Comparison of ENCODE assay signal across 24 cellular contexts in the genomic region with DNA sequence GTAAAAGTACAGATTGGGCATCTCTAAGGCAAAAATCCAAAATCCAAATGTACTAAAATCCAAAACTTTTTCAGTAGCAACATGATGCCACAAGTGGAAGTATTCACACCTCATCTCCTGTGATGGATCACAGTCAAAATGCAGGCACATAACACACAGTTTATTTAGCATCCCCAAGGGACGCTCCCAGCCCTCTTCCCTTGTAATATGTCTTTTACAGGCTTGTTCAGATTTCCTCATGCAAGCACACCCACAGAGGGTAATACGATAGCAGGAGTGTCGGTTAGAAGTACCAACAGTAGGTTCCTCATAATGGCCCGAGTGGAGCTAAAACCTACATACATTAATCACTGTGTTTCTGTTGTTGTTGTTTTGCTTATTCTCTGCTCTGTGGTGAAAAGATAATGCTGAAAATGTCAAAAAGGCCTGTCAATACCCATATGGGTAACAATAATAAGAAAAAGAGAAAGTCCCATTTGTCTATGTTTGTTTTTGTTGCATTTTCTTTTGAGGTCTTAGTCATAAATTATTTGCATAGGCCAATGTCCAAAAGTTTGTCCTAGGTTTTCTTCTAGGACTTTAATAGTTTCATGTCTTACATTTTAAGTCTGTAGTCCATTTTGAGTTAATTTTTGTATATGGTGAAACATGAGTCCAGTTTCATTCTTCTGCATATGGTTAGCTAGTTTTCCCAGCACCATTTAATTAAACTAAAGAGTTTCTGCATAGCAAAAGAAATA.
DNase-seq lines count a peak whose midpoint lies in the region; ATAC-seq and TF ChIP-seq lines count a peak whose summit lies in the region.
"Had no signal": no experiment of that assay in that cellular context is flagged by ENCODE, and none has a peak within 500 bp of the region (broad histone marks: within the 10 kb centered on the region; RNA-seq: fewer than 3 reads in every experiment).

No MANE protein-coding gene starts in this region.

- POLR2A ChIA-PET in PC-9 (lab: Charles Lee; ENCODE audit: unreplicated experiment), result interaction anchor here (0.5 kb wide), 1 partner anchor 1521 kb away, joined by 10 read pairs; no protein-coding TSS in a partner anchor

- H3K36me3 ChIP-seq in PC-9 (ENCODE audit: low read depth), result no peaks in the 10 kb centered on the region
- H3K36me3 ChIP-seq: spleen had no signal

- H3K27me3 ChIP-seq in PC-9 (ENCODE audit: insufficient read depth, low read depth), result no peaks in the 10 kb centered on the region
- H3K27me3 ChIP-seq: body of pancreas, spleen, testis had no signal

- H2AFZ ChIP-seq in PC-9, result no peak overlapping the region

- BruUV-seq in PC-9 (replicated peaks; lab: Mats Ljungman, UMichigan), result no TSS peak

- no peaks in the 10 kb centered on the region for H3K79me2 ChIP-seq in PC-9 (ENCODE audit: low read depth)

- no peaks in the 10 kb centered on the region for H4K20me1 ChIP-seq in PC-9 (ENCODE audit: insufficient read depth)

- H3K4me1 Mint-ChIP-seq in nephron progenitor cell, result peaks cover 32% of the 10 kb centered on the region
- H3K4me1 Mint-ChIP-seq: activated naive CD8-positive, alpha-beta T cell treated with anti-CD3 and anti-CD28 coated beads, Interleukin-2, amount 50 U/mL, for 24 hours; CD4-positive, alpha-beta memory T cell; endodermal cell had no signal

- H3F3A ChIP-seq in PC-9 (ENCODE audit: insufficient read depth, low read depth), result no peaks in the 10 kb centered on the region

- no peak overlapping the region for H3K4me2 ChIP-seq in PC-9
- H3K4me2 ChIP-seq: KMS-11 had no signal

- no peak for ATAC-seq in HG03432 (IDR thresholded peaks at IDR 0.05; ENCODE audit: unreplicated experiment)
- ATAC-seq: activated naive CD8-positive, alpha-beta T cell treated with anti-CD3 and anti-CD28 coated beads, Interleukin-2, amount 50 U/mL, for 24 hours; body of pancreas had no signal

- H3K27me3 Mint-ChIP-seq in nephron progenitor cell (ENCODE audit: low read depth, poor library complexity), result peaks cover 3% of the 10 kb centered on the region
- H3K27me3 Mint-ChIP-seq: activated CD4-positive, alpha-beta memory T cell treated with anti-CD3 and anti-CD28 coated beads for 36 hours; activated naive CD8-positive, alpha-beta T cell treated with anti-CD3 and anti-CD28 coated beads, Interleukin-2, amount 50 U/mL, for 24 hours; CD4-positive, alpha-beta memory T cell had no signal

- TF ChIP-seq CTCF in nephron progenitor cell (IDR thresholded peaks at IDR 0.05) (no peak), PC-9 (conservative IDR thresholded peaks at IDR 0.05) (no peak)

- no peaks in the 10 kb centered on the region for H3K4me1 ChIP-seq in PC-9 (replicated peaks; ENCODE audit: insufficient read depth)
- H3K4me1 ChIP-seq: spleen, testis had no signal

- H3K27ac ChIP-seq in PC-9, result no peak overlapping the region
- H3K27ac ChIP-seq: body of pancreas, KMS-11, spleen, testis had no signal

- peaks cover 15% of the 10 kb centered on the region for H3K36me3 Mint-ChIP-seq in nephron progenitor cell (ENCODE audit: low read depth)
- H3K36me3 Mint-ChIP-seq: activated CD4-positive, alpha-beta memory T cell treated with anti-CD3 and anti-CD28 coated beads for 36 hours; CD4-positive, alpha-beta memory T cell had no signal

- CTCF ChIA-PET in PC-9 (lab: Charles Lee), result no interaction called here

- H3K4me3 Mint-ChIP-seq in nephron progenitor cell, result no peak overlapping the region
- H3K4me3 Mint-ChIP-seq: activated CD4-positive, alpha-beta memory T cell treated with anti-CD3 and anti-CD28 coated beads for 36 hours; activated naive CD8-positive, alpha-beta T cell treated with anti-CD3 and anti-CD28 coated beads, Interleukin-2, amount 50 U/mL, for 24 hours; CD4-positive, alpha-beta memory T cell; endodermal cell had no signal

- H3K9me3 ChIP-seq in PC-9 (ENCODE audit: insufficient read depth, low read depth), result no peaks in the 10 kb centered on the region
- H3K9me3 ChIP-seq: body of pancreas, testis had no signal

- peaks cover 24% of the 10 kb centered on the region for H3K9me3 Mint-ChIP-seq in nephron progenitor cell

- H3K27ac Mint-ChIP-seq in nephron progenitor cell, result peak overlapping the region; percentile 44
- H3K27ac Mint-ChIP-seq: activated CD4-positive, alpha-beta memory T cell treated with anti-CD3 and anti-CD28 coated beads for 36 hours; activated naive CD8-positive, alpha-beta T cell treated with anti-CD3 and anti-CD28 coated beads, Interleukin-2, amount 50 U/mL, for 24 hours; CD4-positive, alpha-beta memory T cell; endodermal cell had no signal

- no peak overlapping the region for H3K4me3 ChIP-seq in PC-9
- H3K4me3 ChIP-seq: body of pancreas, spleen, testis had no signal

- intact Hi-C loops in PC-9 (cut with micrococcal nuclease; ENCODE audit: unreplicated experiment), result no loop called here

- no peaks in the 10 kb centered on the region for H3K9me2 ChIP-seq in PC-9 (ENCODE audit: insufficient read depth)

- DNase-seq in Daoy (ENCODE audit: low read depth) (peak; percentile 21), NCI-H128 (lab: John Stamatoyannopoulos, UW; ENCODE audit: unreplicated experiment) (peak; percentile 80), NCI-H69 (lab: John Stamatoyannopoulos, UW) (peak; percentile 97), nephron progenitor cell (peak; percentile 44), PC-9 (no peak), MV-4-11 (lab: John Stamatoyannopoulos, UW) (no peak)
- DNase-seq: activated CD4-positive, alpha-beta memory T cell treated with anti-CD3 and anti-CD28 coated beads for 36 hours; activated CD4-positive, CD25-positive, alpha-beta regulatory T cell; activated effector memory CD4-positive, alpha-beta T cell treated with Interleukin-2 at 50 U/mL for 16 hours; activated naive CD8-positive, alpha-beta T cell treated with anti-CD3 and anti-CD28 coated beads, Interleukin-2, amount 50 U/mL, for 24 hours; body of pancreas; CD4-positive, alpha-beta memory T cell; endodermal cell; GF-D8; HCEC 1CT; NCI-H446 treated with DMSO at 0.1 percent for 48 hours; nucleus accumbens; spleen; stimulated activated CD4-positive, alpha-beta T cell treated with anti-CD3 and anti-CD28 coated beads, Interleukin-4, amount 100 ng/mL, for 1 hour; stimulated activated naive CD4-positive, alpha-beta T cell; T-helper 9 cell; testis had no signal

Comparison
In these comparisons a context has a peak if more than half of its experiments do, and no peak if none do; other contexts are left out.
1. DNase-seq: peak in Daoy (single experiment), NCI-H128 (single experiment), NCI-H69 (single experiment) and nephron progenitor cell (single experiment); none in PC-9 (0 of 2) and MV-4-11 (single experiment).